Comparison of ENCODE assay signal across 34 cellular contexts in the genomic region with DNA sequence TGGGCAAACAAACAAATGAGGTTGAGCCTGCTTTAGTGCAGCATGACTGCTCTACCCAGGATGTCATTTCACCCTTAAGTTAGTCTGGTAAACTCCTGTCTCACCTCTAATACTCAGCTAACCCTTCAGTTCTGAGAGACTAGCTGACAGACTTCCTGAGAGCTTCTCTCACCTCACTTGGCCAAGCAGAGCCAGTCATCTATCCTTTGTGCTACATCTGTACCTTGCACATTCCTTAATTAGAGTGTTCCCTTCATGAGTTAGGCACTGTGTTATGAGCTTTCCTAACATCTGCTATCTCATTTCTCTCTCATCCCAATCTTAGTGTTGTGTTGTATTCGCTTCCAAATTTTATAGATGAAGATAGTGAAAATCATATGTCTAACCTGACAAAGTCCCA.
"Had no signal": no experiment of that assay in that cellular context is flagged by ENCODE, and none has a peak within 500 bp of the region (broad histone marks: within the 10 kb centered on the region; RNA-seq: fewer than 3 reads in every experiment).

No MANE protein-coding gene starts in this region.

- DNase-seq: Karpas-422, Kasumi-1, MG63, MM.1S, MV-4-11, NCI-H1048, NCI-H1092, NCI-H1092 treated with DMSO at 0.1 percent for 48 hours, NCI-H1105, NCI-H1105 treated with DMSO at 0.1 percent for 48 hours, NCI-H1417, NCI-H1417 treated with DMSO at 0.1 percent for 48 hours, NCI-H1436, NCI-H1436 treated with DMSO at 0.1 percent for 48 hours, NCI-H146, NCI-H1694, NCI-H1694 treated with DMSO at 0.1 percent for 48 hours, NCI-H187, NCI-H187 treated with DMSO at 0.1 percent for 48 hours, NCI-H1930, NCI-H2029, NCI-H2029 treated with DMSO at 0.1 percent for 48 hours, NCI-H2081, NCI-H2081 treated with DMSO at 0.1 percent for 48 hours, NCI-H2107, NCI-H2171, NCI-H2171 treated with DMSO at 0.1 percent for 48 hours, NCI-H2227 treated with DMSO at 0.1 percent for 48 hours, NCI-H226, NCI-H345, NCI-H446, NCI-H446 treated with DMSO at 0.1 percent for 48 hours, NCI-H510A, NCI-H510A treated with DMSO at 0.1 percent for 48 hours had no signal
